9 cellular contexts compared by ENCODE assay signal in the genomic region with DNA sequence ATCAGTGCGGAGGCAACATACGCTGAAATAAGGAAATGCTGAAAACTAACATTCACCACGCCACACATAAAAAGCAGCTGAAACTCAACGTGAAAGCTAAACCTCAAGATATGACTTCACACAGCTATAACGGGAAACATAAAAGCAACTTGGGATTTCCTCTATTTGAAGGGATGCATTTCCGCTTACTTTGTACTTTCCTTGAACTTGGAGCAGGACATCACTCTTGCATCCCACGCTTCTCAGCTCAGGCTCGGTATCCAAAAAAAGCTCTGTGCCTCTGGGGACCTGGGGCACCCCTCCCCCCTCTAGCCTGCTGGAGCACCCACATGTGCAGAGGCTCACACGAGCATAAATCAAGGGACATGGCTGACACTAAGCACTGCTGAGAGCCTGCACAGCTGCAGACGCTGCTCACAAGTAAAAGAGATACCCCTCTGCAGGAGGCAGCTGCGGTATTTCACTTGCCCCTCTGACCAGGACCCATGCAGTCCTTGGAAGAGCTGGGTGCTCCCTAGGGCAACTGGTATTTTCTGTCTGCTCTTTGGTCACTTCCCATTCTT.
DNase-seq lines count a peak whose midpoint lies in the region; ATAC-seq and TF ChIP-seq lines count a peak whose summit lies in the region.
"Had no signal": no experiment of that assay in that cellular context is flagged by ENCODE, and none has a peak within 500 bp of the region (broad histone marks: within the 10 kb centered on the region; RNA-seq: fewer than 3 reads in every experiment).

No MANE protein-coding gene starts in this region.

- TF ChIP-seq CTCF in NB4 (IDR thresholded peaks at IDR 0.05; ENCODE audit: low read depth, low read length) (no peak), fibroblast of pulmonary artery (IDR thresholded peaks at IDR 0.05; ENCODE audit: low read length, missing control alignments) (no peak)

- ATAC-seq in stimulated activated memory B cell treated with anti-CD40 and anti-IgM and Interleukin-4, amounts not matched to agents 10 μg/mL and 1 μg/mL and 100 μg/mL, for 72 hours = peak; percentile 16
- ATAC-seq: A549 had no signal

- peaks cover 27% of the 10 kb centered on the region for H3K27me3 Mint-ChIP-seq in stimulated activated memory B cell treated with anti-CD40 and anti-IgM and Interleukin-4, amounts not matched to agents 10 μg/mL and 1 μg/mL and 100 μg/mL, for 72 hours

- POLR2A ChIA-PET in HEK293T (lab: Yijun Ruan, JAX) = interaction anchor here (0.9 kb wide), 1 partner anchor 8 kb away, joined by 3 read pairs; no protein-coding TSS in a partner anchor

- peaks cover 8% of the 10 kb centered on the region for H3K4me1 Mint-ChIP-seq in stimulated activated memory B cell treated with anti-CD40 and anti-IgM and Interleukin-4, amounts not matched to agents 10 μg/mL and 1 μg/mL and 100 μg/mL, for 72 hours

- DNase-seq in NCI-H1417 (lab: John Stamatoyannopoulos, UW) (peak in 2 of 3 experiments; percentile 35 to 72), NCI-H1417 treated with DMSO at 0.1 percent for 48 hours (lab: John Stamatoyannopoulos, UW) (no peak), HEK293T (ENCODE audit: extremely low spot score) (peak; percentile 12), NB4 (ENCODE audit: low read depth) (peak; percentile 76), fibroblast of pulmonary artery (ENCODE audit: low read depth) (peak; percentile 72), NCI-H748 treated with DMSO at 0.1 percent for 48 hours (lab: John Stamatoyannopoulos, UW) (no peak), ACHN (no peak)

- H3K9me3 Mint-ChIP-seq in stimulated activated memory B cell treated with anti-CD40 and anti-IgM and Interleukin-4, amounts not matched to agents 10 μg/mL and 1 μg/mL and 100 μg/mL, for 72 hours = no peaks in the 10 kb centered on the region

- CTCF ChIA-PET in HEK293T (lab: Yijun Ruan, JAX) = interaction anchor here (0.9 kb wide), 1 partner anchor 115 kb away, joined by 3 read pairs; no protein-coding TSS in a partner anchor

- H3K4me3 ChIP-seq in NB4 (ENCODE audit: low read depth, low read length) (peak overlapping the region; percentile 35), fibroblast of pulmonary artery (replicated peaks; ENCODE audit: low read depth, low read length) (peak overlapping the region; percentile 8)
- H3K4me3 ChIP-seq: A549 had no signal

- H3K36me3 Mint-ChIP-seq in stimulated activated memory B cell treated with anti-CD40 and anti-IgM and Interleukin-4, amounts not matched to agents 10 μg/mL and 1 μg/mL and 100 μg/mL, for 72 hours = no peaks in the 10 kb centered on the region

- in situ Hi-C loops in ACHN (cut with HindIII; ENCODE audit: low pct_ligation_motif_present, low pct_unique_long_range_greater_than_20kb, low sequenced_read_pairs) = no loop called here

- TF ChIP-seq POLR2A in NB4 (IDR thresholded peaks at IDR 0.05; ENCODE audit: extremely low read depth, insufficient read length) = no peak

- H3K4me3 Mint-ChIP-seq in stimulated activated memory B cell treated with anti-CD40 and anti-IgM and Interleukin-4, amounts not matched to agents 10 μg/mL and 1 μg/mL and 100 μg/mL, for 72 hours = no peak overlapping the region

- no peak overlapping the region for H3K27ac Mint-ChIP-seq in stimulated activated memory B cell treated with anti-CD40 and anti-IgM and Interleukin-4, amounts not matched to agents 10 μg/mL and 1 μg/mL and 100 μg/mL, for 72 hours

TF ChIP-seq in HEK293T, 16 proteins besides CTCF, POLR2A, EP300 and RAD21:
- TF ChIP-seq FOXA1 (IDR thresholded peaks at IDR 0.05) = no peak
- TF ChIP-seq, protein P1, sequence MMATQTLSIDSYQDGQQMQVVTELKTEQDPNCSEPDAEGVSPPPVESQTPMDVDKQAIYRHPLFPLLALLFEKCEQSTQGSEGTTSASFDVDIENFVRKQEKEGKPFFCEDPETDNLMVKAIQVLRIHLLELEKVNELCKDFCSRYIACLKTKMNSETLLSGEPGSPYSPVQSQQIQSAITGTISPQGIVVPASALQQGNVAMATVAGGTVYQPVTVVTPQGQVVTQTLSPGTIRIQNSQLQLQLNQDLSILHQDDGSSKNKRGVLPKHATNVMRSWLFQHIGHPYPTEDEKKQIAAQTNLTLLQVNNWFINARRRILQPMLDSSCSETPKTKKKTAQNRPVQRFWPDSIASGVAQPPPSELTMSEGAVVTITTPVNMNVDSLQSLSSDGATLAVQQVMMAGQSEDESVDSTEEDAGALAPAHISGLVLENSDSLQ (IDR thresholded peaks at IDR 0.05) = peak; percentile 89

Comparison
In these comparisons a context has a peak if more than half of its experiments do, and no peak if none do; other contexts are left out.
1. DNase-seq: peak in NCI-H1417 (2 of 3), HEK293T (single experiment), NB4 (single experiment) and fibroblast of pulmonary artery (single experiment); none in NCI-H1417 treated with DMSO at 0.1 percent for 48 hours (single experiment), NCI-H748 treated with DMSO at 0.1 percent for 48 hours (single experiment) and ACHN (single experiment).